In the genomic region with DNA sequence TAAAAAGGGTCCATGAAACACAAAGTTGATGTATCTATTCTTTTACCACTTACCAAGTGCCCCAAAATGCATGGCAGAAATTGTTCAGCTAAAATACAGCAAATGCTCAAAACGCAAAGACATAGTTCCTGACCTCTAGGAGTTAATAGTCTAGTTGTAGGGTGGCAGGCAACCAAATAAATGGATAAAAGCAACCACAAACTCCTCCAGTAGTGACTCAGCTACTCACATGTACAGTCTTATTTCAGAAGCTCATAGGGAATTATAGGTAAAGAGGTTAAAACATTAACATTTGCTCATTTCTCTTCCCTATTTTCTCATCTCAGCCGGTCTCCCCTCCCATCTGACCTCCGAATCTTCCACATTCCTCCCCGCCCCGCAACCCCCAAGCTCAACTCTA, we compare ENCODE assay signal across 21 cellular contexts.
A peak's percentile ranks its signal among the peaks of the same experiment; 100 is the strongest.
DNase-seq lines count a peak whose midpoint lies in the region; ATAC-seq, FAIRE-seq and TF ChIP-seq lines count a peak whose summit lies in the region.
"Had no signal": no experiment of that assay in that cellular context is flagged by ENCODE, and none has a peak within 500 bp of the region (broad histone marks: within the 10 kb centered on the region; RNA-seq: fewer than 3 reads in every experiment).

No MANE protein-coding gene starts in this region.

- no peaks in the 10 kb centered on the region for H4K20me1 ChIP-seq in GM23338 (replicated peaks; ENCODE audit: insufficient read depth)

- H3K4me3 Mint-ChIP-seq in GM23338: no peak overlapping the region; the same call in 2 of the 3 replicates
- H3K4me3 Mint-ChIP-seq: CD4-positive, alpha-beta T cell; IgD-negative memory B cell had no signal

- peaks cover 8% of the 10 kb centered on the region for H3K9me3 Mint-ChIP-seq in GM23338
- H3K9me3 Mint-ChIP-seq: CD4-positive, alpha-beta T cell had no signal

- peaks cover under 1% of the 10 kb centered on the region; the same call in 1 of the 3 replicates for H3K36me3 Mint-ChIP-seq in GM23338 (ENCODE audit: low read depth)
- H3K36me3 Mint-ChIP-seq: IgD-negative memory B cell had no signal

- intact Hi-C loops in Right ventricle myocardium inferior (cut with DNase I): no loop called here

- H3K36me3 ChIP-seq in GM23338 (ENCODE audit: insufficient read depth): no peaks in the 10 kb centered on the region

- ATAC-seq in GM23338 (no peak), HG03565 (IDR thresholded peaks at IDR 0.05; ENCODE audit: unreplicated experiment) (no peak), Right ventricle myocardium inferior (no peak), HG02642 (IDR thresholded peaks at IDR 0.05; ENCODE audit: poor library complexity, unreplicated experiment) (no peak)
- ATAC-seq: A549, HepG2 had no signal

- peak overlapping the region; percentile 8; the same call in 1 of the 2 replicates for H3K27ac Mint-ChIP-seq in GM23338
- H3K27ac Mint-ChIP-seq: CD4-positive, alpha-beta T cell; IgD-negative memory B cell had no signal

- no peak overlapping the region for H3K4me3 ChIP-seq in GM23338
- H3K4me3 ChIP-seq: A549 had no signal

- no peaks in the 10 kb centered on the region for H3K79me2 ChIP-seq in GM23338 (replicated peaks; ENCODE audit: insufficient read depth)

- peaks cover 4% of the 10 kb centered on the region for H3K27me3 Mint-ChIP-seq in GM23338 (ENCODE audit: insufficient read depth, low read depth, poor library complexity)

- H3K4me2 ChIP-seq in GM23338: no peak overlapping the region
- H3K4me2 ChIP-seq: A549 had no signal

- peaks cover 15% of the 10 kb centered on the region; the same call in 2 of the 3 replicates for H3K4me1 Mint-ChIP-seq in GM23338
- H3K4me1 Mint-ChIP-seq: IgD-negative memory B cell had no signal

- H3K9me2 ChIP-seq in GM23338 (ENCODE audit: insufficient read depth): peaks cover 3% of the 10 kb centered on the region; the same call in 1 of the 2 replicates

- H2AFZ ChIP-seq in GM23338: no peak overlapping the region

- FAIRE-seq in RCC 7860 (lab: Jason Lieb, UNC): peak; percentile 64
- FAIRE-seq: A549, GM12892, GM18507, H54, HepG2 had no signal

- peaks cover 9% of the 10 kb centered on the region; the same call in 1 of the 2 replicates for H3K4me1 ChIP-seq in GM23338 (ENCODE audit: insufficient read depth)
- H3K4me1 ChIP-seq: A549 had no signal

- H3K27ac ChIP-seq in GM23338 (ENCODE audit: low read depth): no peak overlapping the region
- H3K27ac ChIP-seq: A549, C4-2B had no signal

- H3F3A ChIP-seq in GM23338 (replicated peaks; ENCODE audit: low read depth): no peaks in the 10 kb centered on the region

- TF ChIP-seq CTCF in GM23338 (conservative IDR thresholded peaks at IDR 0.05; ENCODE audit: low read depth in 2 of 2): no peak

- no peaks in the 10 kb centered on the region for H3K27me3 ChIP-seq in GM23338 (ENCODE audit: insufficient read depth)

- no peak for DNase-seq in GM23338 (ENCODE audit: low spot score)
- DNase-seq in NCI-H2227 (lab: John Stamatoyannopoulos, UW; ENCODE audit: unreplicated experiment): peak; percentile 24
- DNase-seq in RCC 7860 (ENCODE audit: low spot score): peak; percentile 22
- peak; percentile 34 for DNase-seq in kidney glomerular epithelial cell (lab: John Stamatoyannopoulos, UW)
- DNase-seq in NCI-H1092 (lab: John Stamatoyannopoulos, UW): no peak
- DNase-seq in Right ventricle myocardium inferior (ENCODE audit: missing footprints): no peak
- DNase-seq: AML-193; CD4-positive, alpha-beta T cell; DMS79; GDM1; HCEC 1CT; KBM-7 had no signal

TF ChIP-seq in GM23338, 12 proteins besides CTCF, POLR2A, EP300 and RAD21 (continues in another document):
- TF ChIP-seq EZH2phosphoT487 (IDR thresholded peaks at IDR 0.05; ENCODE audit: unreplicated experiment) (no peak), STAT1 (IDR thresholded peaks at IDR 0.05; ENCODE audit: unreplicated experiment) (no peak), ZNF331 (CRISPR knock-in tag; IDR thresholded peaks at IDR 0.05; ENCODE audit: low read depth) (no peak), CREB1 (CRISPR knock-in tag; IDR thresholded peaks at IDR 0.05; ENCODE audit: low read depth) (no peak), ZNF114 (CRISPR knock-in tag; IDR thresholded peaks at IDR 0.05) (no peak), NANOG (IDR thresholded peaks at IDR 0.05; ENCODE audit: borderline replicate concordance) (no peak), JUNB (IDR thresholded peaks at IDR 0.05; ENCODE audit: unreplicated experiment) (no peak), POLR2AphosphoS5 (IDR thresholded peaks at IDR 0.05; ENCODE audit: low read depth) (no peak)
- TF ChIP-seq, protein P1, sequence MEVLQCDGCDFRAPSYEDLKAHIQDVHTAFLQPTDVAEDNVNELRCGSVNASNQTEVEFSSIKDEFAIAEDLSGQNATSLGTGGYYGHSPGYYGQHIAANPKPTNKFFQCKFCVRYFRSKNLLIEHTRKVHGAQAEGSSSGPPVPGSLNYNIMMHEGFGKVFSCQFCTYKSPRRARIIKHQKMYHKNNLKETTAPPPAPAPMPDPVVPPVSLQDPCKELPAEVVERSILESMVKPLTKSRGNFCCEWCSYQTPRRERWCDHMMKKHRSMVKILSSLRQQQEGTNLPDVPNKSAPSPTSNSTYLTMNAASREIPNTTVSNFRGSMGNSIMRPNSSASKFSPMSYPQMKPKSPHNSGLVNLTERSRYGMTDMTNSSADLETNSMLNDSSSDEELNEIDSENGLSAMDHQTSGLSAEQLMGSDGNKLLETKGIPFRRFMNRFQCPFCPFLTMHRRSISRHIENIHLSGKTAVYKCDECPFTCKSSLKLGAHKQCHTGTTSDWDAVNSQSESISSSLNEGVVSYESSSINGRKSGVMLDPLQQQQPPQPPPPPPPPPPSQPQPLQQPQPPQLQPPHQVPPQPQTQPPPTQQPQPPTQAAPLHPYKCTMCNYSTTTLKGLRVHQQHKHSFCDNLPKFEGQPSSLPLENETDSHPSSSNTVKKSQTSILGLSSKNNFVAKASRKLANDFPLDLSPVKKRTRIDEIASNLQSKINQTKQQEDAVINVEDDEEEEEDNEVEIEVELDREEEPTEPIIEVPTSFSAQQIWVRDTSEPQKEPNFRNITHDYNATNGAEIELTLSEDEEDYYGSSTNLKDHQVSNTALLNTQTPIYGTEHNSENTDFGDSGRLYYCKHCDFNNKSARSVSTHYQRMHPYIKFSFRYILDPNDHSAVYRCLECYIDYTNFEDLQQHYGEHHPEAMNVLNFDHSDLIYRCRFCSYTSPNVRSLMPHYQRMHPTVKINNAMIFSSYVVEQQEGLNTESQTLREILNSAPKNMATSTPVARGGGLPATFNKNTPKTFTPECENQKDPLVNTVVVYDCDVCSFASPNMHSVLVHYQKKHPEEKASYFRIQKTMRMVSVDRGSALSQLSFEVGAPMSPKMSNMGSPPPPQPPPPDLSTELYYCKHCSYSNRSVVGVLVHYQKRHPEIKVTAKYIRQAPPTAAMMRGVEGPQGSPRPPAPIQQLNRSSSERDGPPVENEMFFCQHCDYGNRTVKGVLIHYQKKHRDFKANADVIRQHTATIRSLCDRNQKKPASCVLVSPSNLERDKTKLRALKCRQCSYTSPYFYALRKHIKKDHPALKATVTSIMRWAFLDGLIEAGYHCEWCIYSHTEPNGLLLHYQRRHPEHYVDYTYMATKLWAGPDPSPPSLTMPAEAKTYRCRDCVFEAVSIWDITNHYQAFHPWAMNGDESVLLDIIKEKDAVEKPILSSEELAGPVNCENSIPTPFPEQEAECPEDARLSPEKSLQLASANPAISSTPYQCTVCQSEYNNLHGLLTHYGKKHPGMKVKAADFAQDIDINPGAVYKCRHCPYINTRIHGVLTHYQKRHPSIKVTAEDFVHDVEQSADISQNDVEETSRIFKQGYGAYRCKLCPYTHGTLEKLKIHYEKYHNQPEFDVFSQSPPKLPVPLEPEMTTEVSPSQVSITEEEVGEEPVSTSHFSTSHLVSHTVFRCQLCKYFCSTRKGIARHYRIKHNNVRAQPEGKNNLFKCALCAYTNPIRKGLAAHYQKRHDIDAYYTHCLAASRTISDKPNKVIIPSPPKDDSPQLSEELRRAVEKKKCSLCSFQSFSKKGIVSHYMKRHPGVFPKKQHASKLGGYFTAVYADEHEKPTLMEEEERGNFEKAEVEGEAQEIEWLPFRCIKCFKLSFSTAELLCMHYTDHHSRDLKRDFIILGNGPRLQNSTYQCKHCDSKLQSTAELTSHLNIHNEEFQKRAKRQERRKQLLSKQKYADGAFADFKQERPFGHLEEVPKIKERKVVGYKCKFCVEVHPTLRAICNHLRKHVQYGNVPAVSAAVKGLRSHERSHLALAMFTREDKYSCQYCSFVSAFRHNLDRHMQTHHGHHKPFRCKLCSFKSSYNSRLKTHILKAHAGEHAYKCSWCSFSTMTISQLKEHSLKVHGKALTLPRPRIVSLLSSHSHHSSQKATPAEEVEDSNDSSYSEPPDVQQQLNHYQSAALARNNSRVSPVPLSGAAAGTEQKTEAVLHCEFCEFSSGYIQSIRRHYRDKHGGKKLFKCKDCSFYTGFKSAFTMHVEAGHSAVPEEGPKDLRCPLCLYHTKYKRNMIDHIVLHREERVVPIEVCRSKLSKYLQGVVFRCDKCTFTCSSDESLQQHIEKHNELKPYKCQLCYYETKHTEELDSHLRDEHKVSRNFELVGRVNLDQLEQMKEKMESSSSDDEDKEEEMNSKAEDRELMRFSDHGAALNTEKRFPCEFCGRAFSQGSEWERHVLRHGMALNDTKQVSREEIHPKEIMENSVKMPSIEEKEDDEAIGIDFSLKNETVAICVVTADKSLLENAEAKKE (CRISPR knock-in tag; IDR thresholded peaks at IDR 0.05): no peak
- TF ChIP-seq, protein P2, sequence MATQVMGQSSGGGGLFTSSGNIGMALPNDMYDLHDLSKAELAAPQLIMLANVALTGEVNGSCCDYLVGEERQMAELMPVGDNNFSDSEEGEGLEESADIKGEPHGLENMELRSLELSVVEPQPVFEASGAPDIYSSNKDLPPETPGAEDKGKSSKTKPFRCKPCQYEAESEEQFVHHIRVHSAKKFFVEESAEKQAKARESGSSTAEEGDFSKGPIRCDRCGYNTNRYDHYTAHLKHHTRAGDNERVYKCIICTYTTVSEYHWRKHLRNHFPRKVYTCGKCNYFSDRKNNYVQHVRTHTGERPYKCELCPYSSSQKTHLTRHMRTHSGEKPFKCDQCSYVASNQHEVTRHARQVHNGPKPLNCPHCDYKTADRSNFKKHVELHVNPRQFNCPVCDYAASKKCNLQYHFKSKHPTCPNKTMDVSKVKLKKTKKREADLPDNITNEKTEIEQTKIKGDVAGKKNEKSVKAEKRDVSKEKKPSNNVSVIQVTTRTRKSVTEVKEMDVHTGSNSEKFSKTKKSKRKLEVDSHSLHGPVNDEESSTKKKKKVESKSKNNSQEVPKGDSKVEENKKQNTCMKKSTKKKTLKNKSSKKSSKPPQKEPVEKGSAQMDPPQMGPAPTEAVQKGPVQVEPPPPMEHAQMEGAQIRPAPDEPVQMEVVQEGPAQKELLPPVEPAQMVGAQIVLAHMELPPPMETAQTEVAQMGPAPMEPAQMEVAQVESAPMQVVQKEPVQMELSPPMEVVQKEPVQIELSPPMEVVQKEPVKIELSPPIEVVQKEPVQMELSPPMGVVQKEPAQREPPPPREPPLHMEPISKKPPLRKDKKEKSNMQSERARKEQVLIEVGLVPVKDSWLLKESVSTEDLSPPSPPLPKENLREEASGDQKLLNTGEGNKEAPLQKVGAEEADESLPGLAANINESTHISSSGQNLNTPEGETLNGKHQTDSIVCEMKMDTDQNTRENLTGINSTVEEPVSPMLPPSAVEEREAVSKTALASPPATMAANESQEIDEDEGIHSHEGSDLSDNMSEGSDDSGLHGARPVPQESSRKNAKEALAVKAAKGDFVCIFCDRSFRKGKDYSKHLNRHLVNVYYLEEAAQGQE (IDR thresholded peaks at IDR 0.05; ENCODE audit: unreplicated experiment): no peak

Comparison
In these comparisons a context has a peak if more than half of its experiments do, and no peak if none do; other contexts are left out.
1. DNase-seq: peak in NCI-H2227 (single experiment), RCC 7860 (single experiment) and kidney glomerular epithelial cell (single experiment); none in GM23338 (single experiment), NCI-H1092 (single experiment) and Right ventricle myocardium inferior (single experiment).